In the genomic region with DNA sequence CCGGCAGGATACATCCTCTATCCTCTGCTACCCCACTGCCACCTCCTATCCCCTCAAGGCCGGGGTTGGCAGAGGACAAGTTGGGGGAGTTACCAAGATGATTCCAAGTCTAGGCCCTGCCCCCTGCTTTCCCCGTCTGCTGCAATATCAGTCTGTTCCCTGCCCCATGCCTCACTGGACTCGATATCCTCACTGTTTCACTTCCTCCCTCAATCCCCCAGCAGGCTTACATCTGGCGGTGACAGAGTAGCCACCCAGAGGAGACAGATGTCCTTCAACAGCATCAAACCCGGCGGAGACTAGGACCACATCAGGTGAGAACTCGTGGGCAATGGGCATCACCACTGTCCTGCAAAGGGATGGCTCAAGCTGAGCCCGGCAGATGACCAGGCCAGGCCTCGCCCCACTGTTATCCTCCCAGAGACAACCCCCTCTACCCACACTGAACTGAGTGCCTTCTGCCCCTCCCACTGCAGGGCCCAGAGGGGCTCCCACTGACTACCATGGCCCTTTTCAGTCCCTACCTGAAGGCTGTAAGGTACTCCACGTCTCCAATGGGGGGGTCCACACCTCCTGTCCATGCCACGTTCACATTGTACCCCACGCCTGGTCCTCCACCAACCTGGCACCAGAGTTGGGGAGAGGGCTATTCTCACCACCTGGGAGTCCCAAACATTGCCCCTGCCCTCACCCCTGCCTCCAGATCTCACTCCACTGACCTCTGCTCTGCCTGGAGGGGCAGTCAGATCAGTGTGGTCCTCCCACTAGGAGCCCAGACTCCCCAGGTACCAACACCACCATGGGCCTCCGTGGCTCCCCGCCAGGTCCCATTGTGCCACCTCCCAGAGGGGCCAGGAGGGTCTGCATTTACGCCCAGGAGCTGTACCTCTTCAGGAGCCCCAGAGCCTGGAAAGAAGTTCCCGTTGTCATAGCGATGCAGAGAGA, we compare ENCODE assay signal across 1 cellular context.
TF ChIP-seq lines count a peak whose summit lies in the region.

No MANE protein-coding gene starts in this region.

TF ChIP-seq in GM12878, 131 proteins besides CTCF, POLR2A, EP300 and RAD21:
- TF ChIP-seq CBX3 (IDR thresholded peaks at IDR 0.05; ENCODE audit: borderline replicate concordance, low read depth) (no peak), SPI1 (IDR thresholded peaks at IDR 0.05; ENCODE audit: borderline replicate concordance, insufficient read depth, low read depth, low read length) (peak; percentile 76), FOS (IDR thresholded peaks at IDR 0.05; ENCODE audit: borderline replicate concordance, extremely low read depth, insufficient read length) (no peak), EGR1 (IDR thresholded peaks at IDR 0.05; ENCODE audit: borderline replicate concordance in 1 of 2, low read depth in 2 of 2, low read length in 2 of 2) (no peak), MTA3 (IDR thresholded peaks at IDR 0.05; ENCODE audit: borderline replicate concordance, low read length) (no peak), BRCA1 (IDR thresholded peaks at IDR 0.05; ENCODE audit: low read depth, low read length) (no peak)
